25 cellular contexts compared by ENCODE assay signal in the genomic region with DNA sequence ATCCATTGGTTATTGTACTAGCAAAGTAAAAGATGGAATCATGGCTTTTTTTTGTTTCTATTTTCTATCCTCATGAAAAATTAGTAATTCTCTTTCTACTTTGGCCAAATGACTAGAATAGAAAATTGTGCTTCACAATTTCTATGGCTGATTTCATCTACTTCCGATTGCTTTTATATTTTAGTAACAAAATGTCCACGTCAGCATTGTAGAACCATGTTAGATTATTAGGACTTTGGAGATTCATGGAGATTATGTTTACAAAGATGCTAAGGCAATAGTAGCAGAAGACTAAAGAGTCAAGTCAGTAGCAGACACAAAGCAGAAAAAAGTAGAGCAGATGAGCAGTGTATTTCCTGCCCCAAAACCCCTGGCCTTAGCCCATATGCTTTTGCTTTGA.
DNase-seq lines count a peak whose midpoint lies in the region; ATAC-seq, FAIRE-seq and TF ChIP-seq lines count a peak whose summit lies in the region.
"Had no signal": no experiment of that assay in that cellular context is flagged by ENCODE, and none has a peak within 500 bp of the region (broad histone marks: within the 10 kb centered on the region; RNA-seq: fewer than 3 reads in every experiment).

No MANE protein-coding gene starts in this region.

- 6% methylated on average over 2 of the region's 2 CpGs for WGBS in K562 (ENCODE audit: insufficient coverage, low coverage, missing lambda C conversion rate)

- H3K27me3 Mint-ChIP-seq in stimulated activated naive CD8-positive, alpha-beta T cell treated with anti-CD3 and anti-CD28 coated beads, Interleukin-15, Interleukin-2, amounts not matched to agents 100 ng/mL and 50 ng/mL, for 24 hours = no peaks in the 10 kb centered on the region
- H3K27me3 Mint-ChIP-seq in stimulated activated naive CD8-positive, alpha-beta T cell treated with anti-CD3 and anti-CD28 coated beads, Interleukin-15, amount 100 ng/mL, for 72 hours = no peaks in the 10 kb centered on the region
- H3K27me3 Mint-ChIP-seq in Calu3 (ENCODE audit: unreplicated experiment) = no peaks in the 10 kb centered on the region
- H3K27me3 Mint-ChIP-seq: B cell; CD4-positive, alpha-beta T cell had no signal

- no peak for ATAC-seq in stimulated activated naive CD8-positive, alpha-beta T cell treated with anti-CD3 and anti-CD28 coated beads, Interleukin-15, amount 100 ng/mL, for 72 hours
- peak; percentile 13 for ATAC-seq in GM21423 (IDR thresholded peaks at IDR 0.05; ENCODE audit: unreplicated experiment)
- no peak for ATAC-seq in K562
- ATAC-seq: CD8-positive, alpha-beta T cell; GM12878 had no signal

- BruUV-seq in K562 (replicated peaks; lab: Mats Ljungman, UMichigan) (no TSS peak), Calu3 (replicated peaks; lab: Mats Ljungman, UMichigan) (no TSS peak)

- no peak overlapping the region for H3K4me3 ChIP-seq in K562
- H3K4me3 ChIP-seq: BLaER1 treated with 17β-estradiol and CSF1 and Interleukin-3, amounts not matched to agents 10 nM and 100 nM; GM12878 had no signal

- POLR2A ChIA-PET in K562 (lab: Yijun Ruan, JAX) = no interaction called here

- peak overlapping the region; percentile 3 for H3K27ac Mint-ChIP-seq in stimulated activated naive CD8-positive, alpha-beta T cell treated with anti-CD3 and anti-CD28 coated beads, Interleukin-15, Interleukin-2, amounts not matched to agents 100 ng/mL and 50 ng/mL, for 24 hours
- no peak overlapping the region for H3K27ac Mint-ChIP-seq in stimulated activated naive CD8-positive, alpha-beta T cell treated with anti-CD3 and anti-CD28 coated beads, Interleukin-15, amount 100 ng/mL, for 72 hours
- H3K27ac Mint-ChIP-seq in Calu3 (ENCODE audit: unreplicated experiment) = no peak overlapping the region
- H3K27ac Mint-ChIP-seq: B cell; CD4-positive, alpha-beta T cell; CD8-positive, alpha-beta T cell had no signal

- no peak for DNase-seq in stimulated activated naive CD8-positive, alpha-beta T cell treated with anti-CD3 and anti-CD28 coated beads, Interleukin-15, amount 100 ng/mL, for 72 hours
- no peak for DNase-seq in GM18507 (ENCODE audit: extremely low spot score, insufficient read length, low read depth)
- no peak for DNase-seq in K562 (ENCODE audit: extremely low read depth in 1 of 4, low spot score in 3 of 4)
- DNase-seq in activated gamma-delta T cell treated with Interleukin-2 at 50 U/mL for 16 hours = no peak
- DNase-seq in Calu3 = no peak
- DNase-seq in GOT3 (lab: John Stamatoyannopoulos, UW) = no peak
- DNase-seq: 8988T; AML-193; Caco-2; CD4-positive, alpha-beta T cell; CD8-positive, alpha-beta T cell; DMS 273 treated with DMSO at 0.1 percent for 48 hours; DMS153; DMS79; DND-41; EL; GDM1 had no signal

- H3K4me3 Mint-ChIP-seq in stimulated activated naive CD8-positive, alpha-beta T cell treated with anti-CD3 and anti-CD28 coated beads, Interleukin-15, Interleukin-2, amounts not matched to agents 100 ng/mL and 50 ng/mL, for 24 hours = no peak overlapping the region
- H3K4me3 Mint-ChIP-seq in stimulated activated naive CD8-positive, alpha-beta T cell treated with anti-CD3 and anti-CD28 coated beads, Interleukin-15, amount 100 ng/mL, for 72 hours = no peak overlapping the region
- H3K4me3 Mint-ChIP-seq in Calu3 (ENCODE audit: low read depth, unreplicated experiment) = no peak overlapping the region
- H3K4me3 Mint-ChIP-seq: B cell; CD4-positive, alpha-beta T cell; CD8-positive, alpha-beta T cell had no signal

- no peak for TF ChIP-seq POLR2A in K562 (conservative IDR thresholded peaks at IDR 0.05)

- H2AFZ ChIP-seq in K562 (ENCODE audit: low read depth, low read length) = no peak overlapping the region

- no peaks in the 10 kb centered on the region for H3K4me1 ChIP-seq in K562 (replicated peaks in 1 of 2; ENCODE audit: control insufficient read depth in 2 of 2, insufficient read depth in 2 of 2, low read length in 2 of 2)
- H3K4me1 ChIP-seq: BLaER1 treated with 17β-estradiol and CSF1 and Interleukin-3, amounts not matched to agents 10 nM and 100 nM; Caco-2 had no signal

- no peaks in the 10 kb centered on the region for H4K20me1 ChIP-seq in K562 (replicated peaks; ENCODE audit: control insufficient read depth, insufficient read depth, low read length)
- H4K20me1 ChIP-seq: BLaER1 treated with 17β-estradiol and CSF1 and Interleukin-3, amounts not matched to agents 10 nM and 100 nM had no signal

- H3K36me3 ChIP-seq in K562 (ENCODE audit: control insufficient read depth, insufficient read depth, low read length) = no peaks in the 10 kb centered on the region
- H3K36me3 ChIP-seq: BLaER1 treated with 17β-estradiol and CSF1 and Interleukin-3, amounts not matched to agents 10 nM and 100 nM had no signal

- H3K79me2 ChIP-seq in K562 (ENCODE audit: control insufficient read depth, insufficient read depth, low read length) = no peaks in the 10 kb centered on the region

- peak; percentile 26 for FAIRE-seq in GM18507 (lab: Jason Lieb, UNC)
- FAIRE-seq in K562 (lab: Jason Lieb, UNC) = no peak
- FAIRE-seq: A204.1, GM12878, GM12892 had no signal

- CTCF ChIA-PET in K562 (lab: Yijun Ruan, JAX; ENCODE audit: low intra/inter-chr PET ratio) (no interaction called here), Calu3 (lab: Charles Lee) (no interaction called here)

- intact Hi-C loops in K562 (cut with micrococcal nuclease) = no loop called here
- intact Hi-C loops in Calu3 (cut with micrococcal nuclease; ENCODE audit: unreplicated experiment) = no loop called here

- H3K9me3 Mint-ChIP-seq in stimulated activated naive CD8-positive, alpha-beta T cell treated with anti-CD3 and anti-CD28 coated beads, Interleukin-15, Interleukin-2, amounts not matched to agents 100 ng/mL and 50 ng/mL, for 24 hours = no peaks in the 10 kb centered on the region
- no peaks in the 10 kb centered on the region for H3K9me3 Mint-ChIP-seq in stimulated activated naive CD8-positive, alpha-beta T cell treated with anti-CD3 and anti-CD28 coated beads, Interleukin-15, amount 100 ng/mL, for 72 hours
- peaks cover 2% of the 10 kb centered on the region for H3K9me3 Mint-ChIP-seq in Calu3 (ENCODE audit: low read depth, unreplicated experiment)
- H3K9me3 Mint-ChIP-seq: CD4-positive, alpha-beta T cell; CD8-positive, alpha-beta T cell had no signal

- H3K9me3 ChIP-seq in K562 (replicated peaks; ENCODE audit: control insufficient read depth, insufficient read depth, low read depth, low read length) = no peaks in the 10 kb centered on the region
- H3K9me3 ChIP-seq: BLaER1 treated with 17β-estradiol and CSF1 and Interleukin-3, amounts not matched to agents 10 nM and 100 nM; Caco-2 had no signal

- H3K9me1 ChIP-seq in K562 (ENCODE audit: control insufficient read depth, insufficient read depth, low read length) = no peaks in the 10 kb centered on the region

- TF ChIP-seq RAD21 in K562 (CRISPR knock-in tag; conservative IDR thresholded peaks at IDR 0.05 in 1 of 2, IDR thresholded peaks at IDR 0.05 in 1 of 2) = no peak

- H3K9ac ChIP-seq in K562 (ENCODE audit: insufficient read depth in 1 of 2, low read depth in 2 of 2, low read length in 2 of 2) = no peak overlapping the region
- H3K9ac ChIP-seq: BLaER1 treated with 17β-estradiol and CSF1 and Interleukin-3, amounts not matched to agents 10 nM and 100 nM had no signal

- H3K27ac ChIP-seq in K562 (ENCODE audit: extremely low read depth, low read depth, low read length) = no peak overlapping the region
- H3K27ac ChIP-seq: BLaER1 treated with 17β-estradiol and CSF1 and Interleukin-3, amounts not matched to agents 10 nM and 100 nM; C4-2B had no signal

- TF ChIP-seq CTCF in K562 (IDR thresholded peaks at IDR 0.05 in 2 of 3, conservative IDR thresholded peaks at IDR 0.05 in 1 of 3; ENCODE audit: insufficient read depth in 2 of 3, low read depth in 1 of 3, low read length in 3 of 3) = no peak
- TF ChIP-seq CTCF in Calu3 (IDR thresholded peaks at IDR 0.05; ENCODE audit: unreplicated experiment) = no peak

- H3K4me2 ChIP-seq in K562 (ENCODE audit: insufficient read depth, low read length) = no peak overlapping the region
- H3K4me2 ChIP-seq: BLaER1 treated with 17β-estradiol and CSF1 and Interleukin-3, amounts not matched to agents 10 nM and 100 nM had no signal

- in situ Hi-C loops in K562 (cut with MboI) = no loop called here

- no peaks in the 10 kb centered on the region for H3K36me3 Mint-ChIP-seq in stimulated activated naive CD8-positive, alpha-beta T cell treated with anti-CD3 and anti-CD28 coated beads, Interleukin-15, Interleukin-2, amounts not matched to agents 100 ng/mL and 50 ng/mL, for 24 hours (ENCODE audit: low read depth)
- no peaks in the 10 kb centered on the region for H3K36me3 Mint-ChIP-seq in Calu3 (ENCODE audit: insufficient read depth, unreplicated experiment)
- H3K36me3 Mint-ChIP-seq: CD8-positive, alpha-beta T cell had no signal

- no peaks in the 10 kb centered on the region for H3K4me1 Mint-ChIP-seq in stimulated activated naive CD8-positive, alpha-beta T cell treated with anti-CD3 and anti-CD28 coated beads, Interleukin-15, Interleukin-2, amounts not matched to agents 100 ng/mL and 50 ng/mL, for 24 hours (ENCODE audit: low read depth)
- no peaks in the 10 kb centered on the region for H3K4me1 Mint-ChIP-seq in stimulated activated naive CD8-positive, alpha-beta T cell treated with anti-CD3 and anti-CD28 coated beads, Interleukin-15, amount 100 ng/mL, for 72 hours
- no peaks in the 10 kb centered on the region for H3K4me1 Mint-ChIP-seq in Calu3 (ENCODE audit: low read depth, unreplicated experiment)

- no peak for TF ChIP-seq EP300 in K562 (IDR thresholded peaks at IDR 0.05; ENCODE audit: low read length)

- no peaks in the 10 kb centered on the region for H3K27me3 ChIP-seq in K562 (ENCODE audit: control insufficient read depth in 2 of 2, insufficient read depth in 2 of 2, low read length in 2 of 2)
- H3K27me3 ChIP-seq: BLaER1 treated with 17β-estradiol and CSF1 and Interleukin-3, amounts not matched to agents 10 nM and 100 nM had no signal

TF ChIP-seq in K562, 482 proteins besides CTCF, POLR2A, EP300 and RAD21:
- TF ChIP-seq ETV5 (CRISPR knock-in tag; IDR thresholded peaks at IDR 0.05; ENCODE audit: low read depth) (no peak), CREM (IDR thresholded peaks at IDR 0.05; ENCODE audit: low read depth) (no peak), MAFK (IDR thresholded peaks at IDR 0.05; ENCODE audit: low read length) (0 out of 2 replicates have a peak, but pooled peaks have one; percentile 12), ZZZ3 (IDR thresholded peaks at IDR 0.05) (no peak)
